ENCODE assay signal across 13 cellular contexts in genomic region chr6:68740828-68741500, GRCh38.
DNase-seq lines count a peak whose midpoint lies in the region; ATAC-seq, FAIRE-seq and TF ChIP-seq lines count a peak whose summit lies in the region.
"Had no signal": no experiment of that assay in that cellular context is flagged by ENCODE, and none has a peak within 500 bp of the region (broad histone marks: within the 10 kb centered on the region; RNA-seq: fewer than 3 reads in every experiment).

No MANE protein-coding gene starts in this region.

- no peak overlapping the region for H3K4me3 ChIP-seq in SK-N-MC
- H3K4me3 ChIP-seq: transverse colon had no signal

- no peak for TF ChIP-seq CTCF in foreskin keratinocyte (conservative IDR thresholded peaks at IDR 0.05)

- H3K27me3 ChIP-seq in foreskin keratinocyte, result no peaks in the 10 kb centered on the region
- H3K27me3 ChIP-seq: BE2C, transverse colon had no signal

- no peak overlapping the region for H3K9ac ChIP-seq in SK-N-MC (ENCODE audit: insufficient read length)

- DNase-seq in GDM1 (lab: John Stamatoyannopoulos, UW) (peak; percentile 18), GM19239 (ENCODE audit: insufficient read length, low spot score) (no peak), SK-N-MC (ENCODE audit: low read depth, low spot score) (no peak), foreskin keratinocyte (no peak), NCI-H226 (no peak), sciatic nerve (ENCODE audit: low spot score) (no peak)
- no peak for DNase-seq in activated CD8-positive, alpha-beta memory T cell treated with anti-CD3 and anti-CD28 coated beads for 24 hours
- DNase-seq: activated CD4-positive, alpha-beta T cell treated with anti-CD3 and anti-CD28 coated beads, Interleukin-2, amount 50 U/mL, for 1 hour; BE2C; NCI-H2227 treated with DMSO at 0.1 percent for 48 hours; transverse colon had no signal

- H3K4me1 ChIP-seq in foreskin keratinocyte, result no peaks in the 10 kb centered on the region
- H3K4me1 ChIP-seq: transverse colon had no signal

- H3K9me3 ChIP-seq in SK-N-MC (ENCODE audit: low read depth, low read length), result no peaks in the 10 kb centered on the region
- H3K9me3 ChIP-seq: BE2C, transverse colon had no signal

- peak; percentile 56 for FAIRE-seq in GM19239 (lab: Jason Lieb, UNC)
- FAIRE-seq: G401.6 had no signal

- intact Hi-C loops in sciatic nerve (cut with DNase I), result no loop called here

- no peaks in the 10 kb centered on the region for H3K36me3 ChIP-seq in SK-N-MC (ENCODE audit: insufficient read depth, low read length)
- H3K36me3 ChIP-seq: BE2C, transverse colon had no signal

- ATAC-seq in HG03175 (IDR thresholded peaks at IDR 0.05; ENCODE audit: unreplicated experiment) (peak; percentile 71), foreskin keratinocyte (no peak), sciatic nerve (no peak)

- H3K27ac ChIP-seq in SK-N-MC, result peak overlapping the region; percentile 81; the same call in 1 of the 2 replicates
- H3K27ac ChIP-seq in foreskin keratinocyte, result no peak overlapping the region
- H3K27ac ChIP-seq: transverse colon had no signal
